ENCODE assay signal across 19 cellular contexts in genomic region chr3:149832086-149832485, GRCh38. TPM values are rescaled to one million over a fixed set of nuclear protein-coding genes. Genes with fewer than 3 reads are reported as not detected.
A peak's percentile ranks its signal among the peaks of the same experiment; 100 is the strongest.
DNase-seq lines count a peak whose midpoint lies in the region; ATAC-seq, FAIRE-seq and TF ChIP-seq lines count a peak whose summit lies in the region.
"Had no signal": no experiment of that assay in that cellular context is flagged by ENCODE, and none has a peak within 500 bp of the region (broad histone marks: within the 10 kb centered on the region; RNA-seq: fewer than 3 reads in every experiment).

No MANE protein-coding gene starts in this region.

- 97 to 98% methylated on average over 1 of the region's 1 CpG for WGBS in pancreas, 2 donors

- H3K4me3 ChIP-seq in adipocyte (ENCODE audit: low read length): no peak overlapping the region
- no peak overlapping the region for H3K4me3 ChIP-seq in fibroblast of mammary gland (ENCODE audit: control insufficient read depth, low read depth, low read length)
- H3K4me3 ChIP-seq in colonic mucosa: no peak overlapping the region
- no peak overlapping the region for H3K4me3 ChIP-seq in pancreas
- H3K4me3 ChIP-seq: A549, PC-9 had no signal

- peak; percentile 47 for DNase-seq in AG20443 (ENCODE audit: low spot score)
- DNase-seq in adipocyte (ENCODE audit: low read depth): peak; percentile 31
- DNase-seq in fibroblast of mammary gland (ENCODE audit: low read depth): peak; percentile 32
- DNase-seq in stromal cell of bone marrow (ENCODE audit: low read depth): peak; percentile 27
- no peak for DNase-seq in colonic mucosa
- DNase-seq in pancreas: no peak
- DNase-seq in activated naive CD4-positive, alpha-beta T cell (lab: John Stamatoyannopoulos, UW): no peak
- DNase-seq: DND-41, HCEC 1CT, NCI-H1092 treated with DMSO at 0.1 percent for 48 hours, NCI-H146, NCI-H2029 treated with DMSO at 0.1 percent for 48 hours, NCI-H2171, NCI-H526, PC-9 had no signal

- H3K36me3 ChIP-seq in adipocyte (ENCODE audit: control insufficient read depth, insufficient read depth, low read length, severe bottlenecking): no peaks in the 10 kb centered on the region
- H3K36me3 ChIP-seq in colonic mucosa: no peaks in the 10 kb centered on the region
- H3K36me3 ChIP-seq in pancreas: no peaks in the 10 kb centered on the region

- H3K27me3 ChIP-seq in adipocyte (replicated peaks; ENCODE audit: control insufficient read depth, insufficient read depth, low read length) (no peaks in the 10 kb centered on the region), colonic mucosa (no peaks in the 10 kb centered on the region), pancreas (no peaks in the 10 kb centered on the region)

- peaks cover 10% of the 10 kb centered on the region for H3K9me3 ChIP-seq in adipocyte (ENCODE audit: control insufficient read depth, low read length)
- H3K9me3 ChIP-seq in colonic mucosa: peaks cover 5% of the 10 kb centered on the region
- H3K9me3 ChIP-seq in pancreas: no peaks in the 10 kb centered on the region

- no peak for ATAC-seq in pancreas
- ATAC-seq: A549 had no signal

- H3K4me1 ChIP-seq in adipocyte (ENCODE audit: control insufficient read depth, insufficient read depth, low read length) (peaks cover 7% of the 10 kb centered on the region), colonic mucosa (no peaks in the 10 kb centered on the region), pancreas (no peaks in the 10 kb centered on the region)
- H3K4me1 ChIP-seq: A549 had no signal

- TF ChIP-seq CTCF in fibroblast of mammary gland (conservative IDR thresholded peaks at IDR 0.05; ENCODE audit: control insufficient read depth, insufficient read depth, low read depth, low read length) (no peak), colonic mucosa (IDR thresholded peaks at IDR 0.05) (no peak), pancreas (IDR thresholded peaks at IDR 0.05) (no peak)

- FAIRE-seq in pancreas (lab: Jason Lieb, UNC): no peak
- FAIRE-seq: A549, G401.6, GM19239, HTR-8/SVneo had no signal

- intact Hi-C loops in colonic mucosa (cut with DNase I): no loop called here
- intact Hi-C loops in pancreas (cut with DNase I): no loop called here

- H3K27ac ChIP-seq in colonic mucosa (no peak overlapping the region), pancreas (no peak overlapping the region)
- H3K27ac ChIP-seq: A549, PC-9 had no signal

- H3K9ac ChIP-seq in adipocyte (ENCODE audit: low read length) (no peak overlapping the region), colonic mucosa (ENCODE audit: low read depth in 2 of 2, low read length in 2 of 2) (no peak overlapping the region)

RNA-seq across cellular contexts. Expression of gene RNF13, which starts 19.1 kb away (rescaled TPM):
- 10 to 100 TPM; 41.3 to 49.1 TPM for total RNA-seq in colonic mucosa
- 10 to 100 TPM; 28.9 to 51.9 (median 37.2) TPM for total RNA-seq in pancreas
- 10 to 100 TPM; 18.1 to 35.4 TPM for polyA plus RNA-seq in pancreas

RNA-seq across cellular contexts. Expression of gene ANKUB1, which starts 39.7 kb away (rescaled TPM):
- total RNA-seq in colonic mucosa (not detected), pancreas (not detected)
- polyA plus RNA-seq in pancreas: not detected
- total RNA-seq: PC-9 had no signal
- polyA plus RNA-seq: A549 had no signal

Comparison
In these comparisons a context has a peak if more than half of its experiments do, and no peak if none do; other contexts are left out.
1. DNase-seq: peak in AG20443 (single experiment), adipocyte (single experiment), fibroblast of mammary gland (single experiment) and stromal cell of bone marrow (single experiment); none in colonic mucosa (single experiment), pancreas (0 of 6) and activated naive CD4-positive, alpha-beta T cell (0 of 4).